In genomic region chr5:33938507-33938796, GRCh38 we compare ENCODE assay signal across 24 cellular contexts. TPM values are rescaled to one million over a fixed set of nuclear protein-coding genes. Genes with fewer than 3 reads are reported as not detected.
"Had no signal": no experiment of that assay in that cellular context is flagged by ENCODE, and none has a peak within 500 bp of the region (broad histone marks: within the 10 kb centered on the region; RNA-seq: fewer than 3 reads in every experiment).

No MANE protein-coding gene starts in this region.

- DNase-seq: dermis blood vessel endothelial cell; effector CD4-positive, alpha-beta T cell; effector memory CD4-positive, alpha-beta T cell; esophagus squamous epithelium; foreskin melanocyte; gastrocnemius medialis; heart right ventricle; hippocampal formation; left cardiac atrium; left lung; left ventricle myocardium superior; lower lobe of right lung; mesenchymal stem cell; mucosa of descending colon; naive B cell had no signal

- ATAC-seq: gastrocnemius medialis, heart right ventricle, left cardiac atrium, left lung, left ventricle myocardium superior, lower lobe of right lung, mucosa of descending colon had no signal

RNA-seq across cellular contexts. Expression of gene RXFP3, which starts 2.3 kb away (rescaled TPM):
- total RNA-seq: dermis blood vessel endothelial cell, endothelial cell of umbilical vein, epithelial cell of proximal tubule, esophagus squamous epithelium, gastrocnemius medialis, glomerular endothelial cell, heart right ventricle, kidney epithelial cell, left cardiac atrium, left lung, left ventricle myocardium superior, lower leg skin, lower lobe of right lung, lung microvascular endothelial cell, mesenteric fat pad, mesothelial cell of epicardium, mucosa of descending colon, myocyte had no signal

RNA-seq across cellular contexts. Expression of gene SLC45A2, which starts 46.0 kb away (rescaled TPM):
- total RNA-seq: dermis blood vessel endothelial cell, endothelial cell of umbilical vein, epithelial cell of proximal tubule, gastrocnemius medialis, glomerular endothelial cell, kidney epithelial cell, left lung, left ventricle myocardium superior, lower lobe of right lung, mesenteric fat pad had no signal
